10 cellular contexts compared by ENCODE assay signal in genomic region chr16:1218930-1219611, GRCh38. TPM values are rescaled to one million over a fixed set of nuclear protein-coding genes. Genes with fewer than 3 reads are reported as not detected.
"Had no signal": no experiment of that assay in that cellular context is flagged by ENCODE, and none has a peak within 500 bp of the region (broad histone marks: within the 10 kb centered on the region; RNA-seq: fewer than 3 reads in every experiment).

No MANE protein-coding gene starts in this region.

- H3K9ac ChIP-seq: GM23248 had no signal

- H3K9me3 ChIP-seq: HAP-1 had no signal

- H3K36me3 ChIP-seq: HAP-1 had no signal

- H2AFZ ChIP-seq: GM23248 had no signal

- FAIRE-seq: HTR-8/SVneo had no signal

- H3K27ac ChIP-seq: GM23248 had no signal

- DNase-seq: GM23248, GOT3, H7, IMR-90, KBM-7 had no signal

- ATAC-seq: HCT116 had no signal

- H3K4me1 ChIP-seq: HAP-1 had no signal

- H3K4me3 ChIP-seq: GM23248, HAP-1 had no signal

RNA-seq across cellular contexts. Expression of gene TPSG1, which starts 6.0 kb away (rescaled TPM):
- total RNA-seq: GM23248, H7, IMR-90 had no signal
- polyA plus RNA-seq: GM23248, IMR-90 had no signal

RNA-seq across cellular contexts. Expression of gene TPSB2, which starts 10.9 kb away (rescaled TPM):
- total RNA-seq: GM23248, H7, HT-29, IMR-90 had no signal
- polyA plus RNA-seq: GM23248, IMR-90 had no signal

RNA-seq across cellular contexts. Expression of gene TPSAB1, which starts 21.4 kb away (rescaled TPM):
- total RNA-seq: GM23248, H4, H7, HT-29, IMR-90 had no signal
- polyA plus RNA-seq: GM23248, IMR-90 had no signal

RNA-seq across cellular contexts. Expression of gene TPSD1, which starts 36.8 kb away (rescaled TPM):
- total RNA-seq: GM23248, H4, H7, HT-29, IMR-90 had no signal
- polyA plus RNA-seq: GM23248, IMR-90 had no signal
